ENCODE assay signal across 10 cellular contexts in the genomic region with DNA sequence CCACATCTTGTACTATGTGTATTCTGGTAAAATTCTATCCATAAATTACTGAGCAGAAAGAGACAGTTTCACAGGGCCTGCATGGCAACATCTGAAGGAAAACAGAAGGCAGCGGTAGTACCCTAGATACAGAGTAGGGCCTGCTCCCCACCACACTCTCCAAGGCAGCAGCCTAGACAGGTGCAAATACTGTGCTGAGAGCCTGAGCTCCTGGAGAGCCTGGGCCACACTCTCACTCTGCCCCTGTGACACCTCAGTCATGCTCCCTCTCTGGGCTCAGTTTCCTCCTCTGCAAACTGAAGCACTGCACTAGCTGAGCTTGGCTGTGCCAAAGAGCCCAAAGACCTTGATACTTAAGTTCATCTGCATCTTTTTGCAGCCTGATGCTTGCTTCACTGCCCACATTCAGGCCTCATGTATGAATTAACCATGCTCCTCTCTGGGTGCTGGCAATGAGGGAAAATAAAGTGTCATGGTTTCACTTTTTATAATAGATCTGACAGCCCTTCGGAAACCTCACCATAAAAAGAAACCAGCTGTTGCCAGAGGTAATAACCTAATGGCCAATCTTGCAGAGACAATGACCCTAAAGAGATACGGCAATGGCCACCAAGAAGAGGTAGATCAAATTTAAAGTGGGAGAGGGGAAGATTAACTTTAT.
DNase-seq lines count a peak whose midpoint lies in the region; ATAC-seq and TF ChIP-seq lines count a peak whose summit lies in the region.
"Had no signal": no experiment of that assay in that cellular context is flagged by ENCODE, and none has a peak within 500 bp of the region (broad histone marks: within the 10 kb centered on the region; RNA-seq: fewer than 3 reads in every experiment).

No MANE protein-coding gene starts in this region.

- ATAC-seq in GM19023 (IDR thresholded peaks at IDR 0.05; ENCODE audit: unreplicated experiment) = peak; percentile 78
- peak; percentile 61 for ATAC-seq in HG02759 (IDR thresholded peaks at IDR 0.05; ENCODE audit: unreplicated experiment)

- H3K36me3 ChIP-seq in BLaER1 (no peaks in the 10 kb centered on the region), ascending aorta (no peaks in the 10 kb centered on the region), brain microvascular endothelial cell (replicated peaks) (no peaks in the 10 kb centered on the region)

- DNase-seq in NCI-H1092 (lab: John Stamatoyannopoulos, UW) (peak; percentile 8), ascending aorta (ENCODE audit: low spot score in 2 of 2) (no peak), EL (no peak), cerebellum (ENCODE audit: low spot score) (no peak), brain microvascular endothelial cell (no peak)
- DNase-seq: AML-193, NCI-H1105 treated with DMSO at 0.1 percent for 48 hours had no signal

- H3K4me1 ChIP-seq in BLaER1 (peaks cover 60% of the 10 kb centered on the region), ascending aorta (no peaks in the 10 kb centered on the region)

- no peaks in the 10 kb centered on the region for H3K27me3 ChIP-seq in BLaER1
- H3K27me3 ChIP-seq in ascending aorta = no peaks in the 10 kb centered on the region
- H3K27me3 ChIP-seq in brain microvascular endothelial cell (replicated peaks) = no peaks in the 10 kb centered on the region

- H3K27ac ChIP-seq in BLaER1 (peak overlapping the region; percentile 18), ascending aorta (no peak overlapping the region), brain microvascular endothelial cell (no peak overlapping the region)

- H3K4me2 ChIP-seq in BLaER1 = peak overlapping the region; percentile 80

- H3K9me3 ChIP-seq in BLaER1 = no peaks in the 10 kb centered on the region; the same call in 1 of the 2 replicates
- no peaks in the 10 kb centered on the region for H3K9me3 ChIP-seq in ascending aorta

- intact Hi-C loops in ascending aorta (cut with DNase I) = no loop called here

- H4K20me1 ChIP-seq in BLaER1 = no peaks in the 10 kb centered on the region

- no peak overlapping the region for H3K4me3 ChIP-seq in BLaER1
- H3K4me3 ChIP-seq in ascending aorta = no peak overlapping the region
- no peak overlapping the region for H3K4me3 ChIP-seq in brain microvascular endothelial cell (ENCODE audit: low read depth, low read length)

- no peak for TF ChIP-seq CTCF in ascending aorta (IDR thresholded peaks at IDR 0.05)
- no peak for TF ChIP-seq CTCF in brain microvascular endothelial cell (IDR thresholded peaks at IDR 0.05; ENCODE audit: low read depth, low read length, missing control alignments)

- H3K9ac ChIP-seq in BLaER1 = no peak overlapping the region

- in situ Hi-C loops in brain microvascular endothelial cell (cut with HindIII; ENCODE audit: low pct_ligation_motif_present, low sequenced_read_pairs) = no loop called here
